ENCODE assay signal across 8 cellular contexts in the genomic region with DNA sequence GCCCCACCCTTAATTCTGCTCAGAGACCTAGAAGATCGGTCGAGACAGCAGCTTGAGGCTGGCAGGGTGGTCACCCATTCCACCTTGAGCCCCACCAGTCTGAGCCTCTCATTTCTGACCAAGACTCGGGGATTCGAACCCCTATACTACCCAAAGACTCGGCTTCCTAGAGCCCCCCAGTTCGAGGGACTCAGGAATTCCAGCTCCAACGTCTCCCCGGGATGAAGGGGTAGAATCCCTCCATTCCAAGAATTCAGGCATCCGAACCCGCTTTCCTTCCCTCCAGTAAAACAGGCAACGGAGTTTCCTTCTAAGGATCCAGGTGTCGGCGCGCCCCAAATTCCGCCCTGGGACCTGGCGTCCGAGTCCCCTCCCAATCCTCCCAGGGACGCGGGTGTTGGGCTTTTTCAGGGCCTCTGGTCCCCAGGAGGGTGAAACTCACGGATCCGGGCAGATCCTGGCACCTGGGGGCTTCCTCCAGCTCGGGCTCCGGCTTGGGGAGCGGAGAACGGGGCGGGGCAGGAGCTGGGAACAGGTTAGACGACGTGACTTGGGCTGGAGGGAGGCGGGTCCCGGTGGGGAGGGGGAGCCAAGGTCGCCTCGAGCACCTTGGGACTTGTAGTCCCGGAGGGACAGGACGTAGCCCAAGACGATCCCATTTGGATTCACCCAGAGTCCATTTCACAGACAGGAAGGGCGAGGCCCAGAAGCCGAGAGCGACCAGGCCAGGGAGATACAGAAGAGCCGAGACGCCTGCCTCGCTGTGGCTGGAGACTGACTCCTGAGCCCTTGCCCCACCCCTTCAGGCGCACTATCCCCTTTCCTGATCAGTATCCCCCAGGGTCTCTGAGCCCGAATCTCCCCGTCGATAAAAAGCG. TPM values are rescaled to one million over a fixed set of nuclear protein-coding genes. Genes with fewer than 3 reads are reported as not detected.
DNase-seq lines count a peak whose midpoint lies in the region; ATAC-seq and TF ChIP-seq lines count a peak whose summit lies in the region.

A gene with protein sequence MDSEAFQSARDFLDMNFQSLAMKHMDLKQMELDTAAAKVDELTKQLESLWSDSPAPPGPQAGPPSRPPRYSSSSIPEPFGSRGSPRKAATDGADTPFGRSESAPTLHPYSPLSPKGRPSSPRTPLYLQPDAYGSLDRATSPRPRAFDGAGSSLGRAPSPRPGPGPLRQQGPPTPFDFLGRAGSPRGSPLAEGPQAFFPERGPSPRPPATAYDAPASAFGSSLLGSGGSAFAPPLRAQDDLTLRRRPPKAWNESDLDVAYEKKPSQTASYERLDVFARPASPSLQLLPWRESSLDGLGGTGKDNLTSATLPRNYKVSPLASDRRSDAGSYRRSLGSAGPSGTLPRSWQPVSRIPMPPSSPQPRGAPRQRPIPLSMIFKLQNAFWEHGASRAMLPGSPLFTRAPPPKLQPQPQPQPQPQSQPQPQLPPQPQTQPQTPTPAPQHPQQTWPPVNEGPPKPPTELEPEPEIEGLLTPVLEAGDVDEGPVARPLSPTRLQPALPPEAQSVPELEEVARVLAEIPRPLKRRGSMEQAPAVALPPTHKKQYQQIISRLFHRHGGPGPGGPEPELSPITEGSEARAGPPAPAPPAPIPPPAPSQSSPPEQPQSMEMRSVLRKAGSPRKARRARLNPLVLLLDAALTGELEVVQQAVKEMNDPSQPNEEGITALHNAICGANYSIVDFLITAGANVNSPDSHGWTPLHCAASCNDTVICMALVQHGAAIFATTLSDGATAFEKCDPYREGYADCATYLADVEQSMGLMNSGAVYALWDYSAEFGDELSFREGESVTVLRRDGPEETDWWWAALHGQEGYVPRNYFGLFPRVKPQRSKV (minus strand): TSS at position 513 of the 878 bp plus-strand sequence. CDS start 6,751 bp downstream, outside the sequence.

- H3K36me3 ChIP-seq in OCI-LY3 (replicated peaks; ENCODE audit: low read depth, low read length) (peaks cover 6% of the 10 kb centered on the region), parathyroid adenoma (ENCODE audit: control insufficient read depth, insufficient read depth, low read length) (no peaks in the 10 kb centered on the region)

- ATAC-seq in HG03457 (IDR thresholded peaks at IDR 0.05; ENCODE audit: unreplicated experiment) (peak; percentile 12), Right ventricle myocardium inferior (peak; percentile 66), HG02885 (IDR thresholded peaks at IDR 0.05; ENCODE audit: poor library complexity, unreplicated experiment) (no peak)
- ATAC-seq in activated naive CD4-positive, alpha-beta T cell treated with anti-CD3 and anti-CD28 coated beads, Interleukin-2, amount 50 U/mL, for 72 hours = peak; percentile 3 to 67

- H3K4me2 ChIP-seq in OCI-LY3 (ENCODE audit: low read length) (peak within 1 kb of the TSS; percentile 92), parathyroid adenoma (ENCODE audit: low read length) (peak within 1 kb of the TSS; percentile 59)

- H3K36me3 Mint-ChIP-seq in activated naive CD4-positive, alpha-beta T cell treated with anti-CD3 and anti-CD28 coated beads, Interleukin-2, amount 50 U/mL, for 72 hours = peaks cover 24 to 36% of the 10 kb centered on the region in 2 donors

- H4K20me1 ChIP-seq in OCI-LY3 (ENCODE audit: insufficient read depth, low read length) = no peaks in the 10 kb centered on the region

- H2AFZ ChIP-seq in OCI-LY3 (ENCODE audit: low read depth, low read length) (peak within 1 kb of the TSS; percentile 88), parathyroid adenoma (peak within 1 kb of the TSS; percentile 99)

- no peaks in the 10 kb centered on the region for H3K9me3 Mint-ChIP-seq in activated naive CD4-positive, alpha-beta T cell treated with anti-CD3 and anti-CD28 coated beads, Interleukin-2, amount 50 U/mL, for 72 hours

- H3K27ac Mint-ChIP-seq in activated naive CD4-positive, alpha-beta T cell treated with anti-CD3 and anti-CD28 coated beads, Interleukin-2, amount 50 U/mL, for 72 hours = peak within 1 kb of the TSS; percentile 91 to 95

- peak within 1 kb of the TSS; percentile 80 for H3K4me3 ChIP-seq in OCI-LY3 (ENCODE audit: low read length)
- peak within 1 kb of the TSS; percentile 80 for H3K4me3 ChIP-seq in parathyroid adenoma (ENCODE audit: low read depth, low read length)

- H3K9me3 ChIP-seq in OCI-LY3 (ENCODE audit: insufficient read depth, low read length) (no peaks in the 10 kb centered on the region), parathyroid adenoma (ENCODE audit: control insufficient read depth, low read length) (no peaks in the 10 kb centered on the region)

- peaks cover 33% of the 10 kb centered on the region for H3K4me1 ChIP-seq in OCI-LY3 (ENCODE audit: low read length)
- H3K4me1 ChIP-seq in parathyroid adenoma = peaks cover 8% of the 10 kb centered on the region

- intact Hi-C loops in Right ventricle myocardium inferior (cut with DNase I) = no loop called here

- peaks cover 28% of the 10 kb centered on the region for H3K79me2 ChIP-seq in OCI-LY3 (ENCODE audit: low read length)
- peaks cover 6% of the 10 kb centered on the region for H3K79me2 ChIP-seq in parathyroid adenoma

- H3K27me3 ChIP-seq in OCI-LY3 (ENCODE audit: low read depth, low read length) (peaks cover 22% of the 10 kb centered on the region), parathyroid adenoma (ENCODE audit: control insufficient read depth, insufficient read depth, low read length) (no peaks in the 10 kb centered on the region)

- peak within 1 kb of the TSS; percentile 74 for H3K27ac ChIP-seq in OCI-LY3 (ENCODE audit: low read length)
- peak within 1 kb of the TSS; percentile 99 for H3K27ac ChIP-seq in parathyroid adenoma

- H3K9ac ChIP-seq in OCI-LY3 (ENCODE audit: low read length) (peak within 1 kb of the TSS; percentile 88), parathyroid adenoma (peak within 1 kb of the TSS; percentile 64)

- TF ChIP-seq CTCF in OCI-LY3 (IDR thresholded peaks at IDR 0.05; ENCODE audit: low read depth, low read length) (no peak), parathyroid adenoma (IDR thresholded peaks at IDR 0.05) (no peak)

- DNase-seq in ELR (ENCODE audit: low read depth) (peak; percentile 75), Right ventricle myocardium inferior (ENCODE audit: missing footprints) (peak; percentile 88), cerebellar nuclear complex (lab: John Stamatoyannopoulos, UW) (no peak)
- DNase-seq in activated naive CD4-positive, alpha-beta T cell treated with anti-CD3 and anti-CD28 coated beads, Interleukin-2, amount 50 U/mL, for 72 hours (ENCODE audit: low spot score in 2 of 2) = peak in 1 of 2 donors; percentile 78

RNA-seq across cellular contexts. Expression of the gene that starts here (rescaled TPM):
- 10 to 100 TPM; 10.9 to 52.2 TPM for total RNA-seq in activated naive CD4-positive, alpha-beta T cell treated with anti-CD3 and anti-CD28 coated beads, Interleukin-2, amount 50 U/mL, for 72 hours
- 182 TPM for total RNA-seq in Right ventricle myocardium inferior

Comparison
In these comparisons a context has a peak if more than half of its experiments do, and no peak if none do; other contexts are left out.
1. DNase-seq: peak in ELR (single experiment) and Right ventricle myocardium inferior (single experiment); none in cerebellar nuclear complex (0 of 2).